16 cellular contexts compared by ENCODE assay signal in the genomic region with DNA sequence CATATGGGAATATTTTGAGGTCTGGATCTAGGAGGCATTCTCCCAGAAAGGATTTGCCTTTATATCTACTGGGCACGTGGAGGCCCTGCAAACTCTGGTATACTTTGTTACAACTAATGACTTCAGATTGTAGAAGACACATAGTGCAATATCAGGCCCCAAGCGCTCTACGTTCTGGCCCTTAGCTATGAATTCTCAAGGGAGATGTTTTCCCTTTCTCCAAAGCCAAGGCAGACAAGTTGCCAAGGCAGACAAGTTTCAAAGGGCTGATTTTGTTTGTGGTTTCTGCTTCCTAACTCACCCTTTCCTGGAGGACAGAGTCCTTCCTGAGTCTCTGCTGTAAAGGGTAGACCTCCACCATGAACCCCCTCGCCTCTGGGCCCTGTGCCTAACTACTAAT.
"Had no signal": no experiment of that assay in that cellular context is flagged by ENCODE, and none has a peak within 500 bp of the region (broad histone marks: within the 10 kb centered on the region; RNA-seq: fewer than 3 reads in every experiment).

No MANE protein-coding gene starts in this region.

- H3K4me1 Mint-ChIP-seq: activated CD4-positive, alpha-beta T cell treated with anti-CD3 and anti-CD28 coated beads, Interleukin-2, amount 10 ng/mL, durations not matched to agents 7 days and 5 days; activated naive CD4-positive, alpha-beta T cell treated with anti-CD3 and anti-CD28 coated beads, Interleukin-2, amount 10 ng/mL, durations not matched to agents 7 days and 5 days; activated naive CD8-positive, alpha-beta T cell treated with anti-CD3 and anti-CD28 coated beads, Interleukin-2, amount 50 U/mL, for 24 hours; immature natural killer cell; natural killer cell had no signal

- H3K36me3 ChIP-seq: upper lobe of right lung had no signal

- H3K27ac ChIP-seq: upper lobe of right lung had no signal

- DNase-seq: activated CD4-positive, alpha-beta T cell treated with anti-CD3 and anti-CD28 coated beads, Interleukin-2, amount 10 ng/mL, durations not matched to agents 7 days and 5 days; activated CD8-positive, alpha-beta T cell treated with anti-CD3 and anti-CD28 coated beads, Interleukin-2, amount 10 ng/mL, durations not matched to agents 7 days and 5 days; activated naive CD4-positive, alpha-beta T cell treated with anti-CD3 and anti-CD28 coated beads, Interleukin-2, amount 10 ng/mL, durations not matched to agents 7 days and 5 days; activated naive CD8-positive, alpha-beta T cell treated with anti-CD3 and anti-CD28 coated beads, Interleukin-2, amount 50 U/mL, for 24 hours; activated T-cell treated with anti-CD3 and anti-CD28 coated beads, Interleukin-2, amount 50 U/mL, for 4 hours; anterior cingulate cortex; cortex of kidney; effector CD4-positive, alpha-beta T cell; immature natural killer cell; natural killer cell; stimulated activated CD4-positive, alpha-beta T cell treated with anti-CD3 and anti-CD28 coated beads, Interleukin-2, amount 100 ng/mL, for 24 hours; stimulated activated naive CD8-positive, alpha-beta T cell treated with anti-CD3 and anti-CD28 coated beads, Interleukin-15, Interleukin-2, amounts not matched to agents 100 U/mL and 50 U/mL, for 24 hours; T1000; upper lobe of right lung had no signal

- ATAC-seq: activated CD4-positive, CD25-positive, alpha-beta regulatory T cell treated with anti-CD3 and anti-CD28 coated beads, Interleukin-2, amount 50 U/mL, for 24 hours; activated CD8-positive, alpha-beta T cell treated with anti-CD3 and anti-CD28 coated beads, Interleukin-2, amount 10 ng/mL, durations not matched to agents 7 days and 5 days; activated naive CD8-positive, alpha-beta T cell treated with anti-CD3 and anti-CD28 coated beads, Interleukin-2, amount 50 U/mL, for 24 hours; activated T-cell treated with anti-CD3 and anti-CD28 coated beads, Interleukin-2, amount 50 U/mL, for 4 hours; esophagus mucosa; natural killer cell; stimulated activated naive CD8-positive, alpha-beta T cell treated with anti-CD3 and anti-CD28 coated beads, Interleukin-15, Interleukin-2, amounts not matched to agents 100 U/mL and 50 U/mL, for 24 hours; upper lobe of right lung had no signal

- H3K9me3 Mint-ChIP-seq: activated CD4-positive, alpha-beta T cell treated with anti-CD3 and anti-CD28 coated beads, Interleukin-2, amount 10 ng/mL, durations not matched to agents 7 days and 5 days; activated naive CD8-positive, alpha-beta T cell treated with anti-CD3 and anti-CD28 coated beads, Interleukin-2, amount 50 U/mL, for 24 hours; activated T-cell treated with anti-CD3 and anti-CD28 coated beads, Interleukin-2, amount 50 U/mL, for 4 hours had no signal

- H3K36me3 Mint-ChIP-seq: activated naive CD4-positive, alpha-beta T cell treated with anti-CD3 and anti-CD28 coated beads, Interleukin-2, amount 10 ng/mL, durations not matched to agents 7 days and 5 days; immature natural killer cell; natural killer cell had no signal

- H3K27me3 ChIP-seq: upper lobe of right lung had no signal

- H3K4me3 ChIP-seq: upper lobe of right lung had no signal

- H3K4me1 ChIP-seq: upper lobe of right lung had no signal

- H3K4me3 Mint-ChIP-seq: activated CD4-positive, alpha-beta T cell treated with anti-CD3 and anti-CD28 coated beads, Interleukin-2, amount 10 ng/mL, durations not matched to agents 7 days and 5 days; activated CD8-positive, alpha-beta T cell treated with anti-CD3 and anti-CD28 coated beads, Interleukin-2, amount 10 ng/mL, durations not matched to agents 7 days and 5 days; activated naive CD4-positive, alpha-beta T cell treated with anti-CD3 and anti-CD28 coated beads, Interleukin-2, amount 10 ng/mL, durations not matched to agents 7 days and 5 days; activated naive CD8-positive, alpha-beta T cell treated with anti-CD3 and anti-CD28 coated beads, Interleukin-2, amount 50 U/mL, for 24 hours; activated T-cell treated with anti-CD3 and anti-CD28 coated beads, Interleukin-2, amount 50 U/mL, for 4 hours; immature natural killer cell; natural killer cell had no signal

- H3K27ac Mint-ChIP-seq: activated CD4-positive, alpha-beta T cell treated with anti-CD3 and anti-CD28 coated beads, Interleukin-2, amount 10 ng/mL, durations not matched to agents 7 days and 5 days; activated CD8-positive, alpha-beta T cell treated with anti-CD3 and anti-CD28 coated beads, Interleukin-2, amount 10 ng/mL, durations not matched to agents 7 days and 5 days; activated naive CD4-positive, alpha-beta T cell treated with anti-CD3 and anti-CD28 coated beads, Interleukin-2, amount 10 ng/mL, durations not matched to agents 7 days and 5 days; activated naive CD8-positive, alpha-beta T cell treated with anti-CD3 and anti-CD28 coated beads, Interleukin-2, amount 50 U/mL, for 24 hours; immature natural killer cell; natural killer cell had no signal

- H3K27me3 Mint-ChIP-seq: activated CD4-positive, alpha-beta T cell treated with anti-CD3 and anti-CD28 coated beads, Interleukin-2, amount 10 ng/mL, durations not matched to agents 7 days and 5 days; activated naive CD4-positive, alpha-beta T cell treated with anti-CD3 and anti-CD28 coated beads, Interleukin-2, amount 10 ng/mL, durations not matched to agents 7 days and 5 days; activated naive CD8-positive, alpha-beta T cell treated with anti-CD3 and anti-CD28 coated beads, Interleukin-2, amount 50 U/mL, for 24 hours had no signal

- H3K9me3 ChIP-seq: upper lobe of right lung had no signal
